Comparison of ENCODE assay signal across 26 cellular contexts in genomic region chr6:13226071-13226470, GRCh38.
"Had no signal": no experiment of that assay in that cellular context is flagged by ENCODE, and none has a peak within 500 bp of the region (broad histone marks: within the 10 kb centered on the region; RNA-seq: fewer than 3 reads in every experiment).

No MANE protein-coding gene starts in this region.

- H3K27ac ChIP-seq: neutrophil, pancreas, prostate gland, right lobe of liver, sigmoid colon, stomach, thoracic aorta, thyroid gland, transverse colon, upper lobe of left lung, vagina had no signal

- H3K4me1 ChIP-seq: pancreas, prostate gland, right lobe of liver, sigmoid colon, thyroid gland, transverse colon, upper lobe of left lung, vagina had no signal

- H3K27me3 Mint-ChIP-seq: naive thymus-derived CD8-positive, alpha-beta T cell; stimulated activated naive CD8-positive, alpha-beta T cell treated with anti-CD3 and anti-CD28 coated beads, Interleukin-15, Interleukin-2, amounts not matched to agents 100 ng/mL and 50 ng/mL, for 24 hours had no signal

- H3K27ac Mint-ChIP-seq: naive thymus-derived CD8-positive, alpha-beta T cell; natural killer cell treated with Interleukin-12 subunit alpha and Interleukin-12 subunit beta and Interleukin-15 and Interleukin-18, amount 100 ng/mL, for 72 hours; nephron progenitor cell; stimulated activated effector memory CD8-positive, alpha-beta T cell treated with anti-CD3 and anti-CD28 coated beads, Interleukin-12 subunit alpha, Interleukin-12 subunit beta, amount 100 ng/mL, for 72 hours; stimulated activated naive B cell treated with anti-CD40 and anti-IgM and Interleukin-4, amounts not matched to agents 10 μg/mL and 1 μg/mL and 100 μg/mL, for 72 hours; stimulated activated naive CD8-positive, alpha-beta T cell treated with anti-CD3 and anti-CD28 coated beads, Interleukin-15, Interleukin-2, amounts not matched to agents 100 ng/mL and 50 ng/mL, for 24 hours had no signal

- H3K4me3 Mint-ChIP-seq: naive thymus-derived CD8-positive, alpha-beta T cell; natural killer cell treated with Interleukin-12 subunit alpha and Interleukin-12 subunit beta and Interleukin-15 and Interleukin-18, amount 100 ng/mL, for 72 hours; nephron progenitor cell; neural crest cell; stimulated activated effector memory CD8-positive, alpha-beta T cell treated with anti-CD3 and anti-CD28 coated beads, Interleukin-12 subunit alpha, Interleukin-12 subunit beta, amount 100 ng/mL, for 72 hours; stimulated activated naive B cell treated with anti-CD40 and anti-IgM and Interleukin-4, amounts not matched to agents 10 μg/mL and 1 μg/mL and 100 μg/mL, for 72 hours; stimulated activated naive CD8-positive, alpha-beta T cell treated with anti-CD3 and anti-CD28 coated beads, Interleukin-15, Interleukin-2, amounts not matched to agents 100 ng/mL and 50 ng/mL, for 24 hours had no signal

- H3K27me3 ChIP-seq: neutrophil, pancreas, right lobe of liver, sigmoid colon, stomach, thyroid gland, transverse colon, upper lobe of left lung, vagina had no signal

- H3K4me1 Mint-ChIP-seq: neural crest cell had no signal

- DNase-seq: naive thymus-derived CD8-positive, alpha-beta T cell; nephron progenitor cell; nucleus accumbens; pancreas; right cardiac atrium; right lobe of liver; sigmoid colon; small intestine; stimulated activated CD4-positive, alpha-beta T cell treated with anti-CD3 and anti-CD28 coated beads, Interleukin-15, amount 100 ng/mL, for 24 hours; stimulated activated CD4-positive, alpha-beta T cell treated with anti-CD3 and anti-CD28 coated beads, Interleukin-2, amount 100 ng/mL, for 24 hours; stimulated activated CD4-positive, alpha-beta T cell treated with anti-CD3 and anti-CD28 coated beads, Interleukin-2, amount 100 ng/mL, for 48 hours; stimulated activated CD4-positive, alpha-beta T cell treated with anti-CD3 and anti-CD28 coated beads, Interleukin-4, amount 100 ng/mL, for 24 hours; stimulated activated naive B cell treated with anti-CD40 and anti-IgM and Interleukin-4, amounts not matched to agents 10 μg/mL and 1 μg/mL and 100 μg/mL, for 72 hours; stimulated activated naive CD4-positive, alpha-beta T cell treated with Interleukin-2 at 50 U/mL for 16 hours; stomach; thyroid gland; transverse colon; upper lobe of left lung had no signal

- H3K9me3 Mint-ChIP-seq: natural killer cell treated with Interleukin-12 subunit alpha and Interleukin-12 subunit beta and Interleukin-15 and Interleukin-18, amount 100 ng/mL, for 72 hours; nephron progenitor cell; neural crest cell had no signal

- H3K4me3 ChIP-seq: pancreas, prostate gland, right lobe of liver, sigmoid colon, stomach, thoracic aorta, thyroid gland, transverse colon, upper lobe of left lung, vagina had no signal

- H3K36me3 Mint-ChIP-seq: naive thymus-derived CD8-positive, alpha-beta T cell; natural killer cell treated with Interleukin-12 subunit alpha and Interleukin-12 subunit beta and Interleukin-15 and Interleukin-18, amount 100 ng/mL, for 72 hours; stimulated activated effector memory CD8-positive, alpha-beta T cell treated with anti-CD3 and anti-CD28 coated beads, Interleukin-12 subunit alpha, Interleukin-12 subunit beta, amount 100 ng/mL, for 72 hours had no signal

- H3K9me3 ChIP-seq: neutrophil, pancreas, prostate gland, right lobe of liver, sigmoid colon, stomach, thoracic aorta, thyroid gland, transverse colon, upper lobe of left lung, vagina had no signal

- ATAC-seq: naive thymus-derived CD8-positive, alpha-beta T cell; natural killer cell treated with Interleukin-12 subunit alpha and Interleukin-12 subunit beta and Interleukin-15 and Interleukin-18, amount 100 ng/mL, for 72 hours; pancreas; right cardiac atrium; right lobe of liver; stimulated activated effector memory CD8-positive, alpha-beta T cell treated with anti-CD3 and anti-CD28 coated beads, Interleukin-12 subunit alpha, Interleukin-12 subunit beta, amount 100 ng/mL, for 72 hours; stimulated activated naive B cell treated with anti-CD40 and anti-IgM and Interleukin-4, amounts not matched to agents 10 μg/mL and 1 μg/mL and 100 μg/mL, for 72 hours had no signal

- H3K36me3 ChIP-seq: neutrophil, pancreas, prostate gland, right lobe of liver, sigmoid colon, thyroid gland, transverse colon, vagina had no signal
